ENCODE assay signal across 25 cellular contexts in genomic region chr4:118775405-118775804, GRCh38.
DNase-seq lines count a peak whose midpoint lies in the region; ATAC-seq, FAIRE-seq and TF ChIP-seq lines count a peak whose summit lies in the region.
"Had no signal": no experiment of that assay in that cellular context is flagged by ENCODE, and none has a peak within 500 bp of the region (broad histone marks: within the 10 kb centered on the region; RNA-seq: fewer than 3 reads in every experiment).

No MANE protein-coding gene starts in this region.

- ATAC-seq in heart left ventricle (no peak), upper lobe of left lung (ENCODE audit: low FRiP score in 2 of 2) (no peak), HG03354 (IDR thresholded peaks at IDR 0.05; ENCODE audit: poor library complexity, severe bottlenecking, unreplicated experiment) (no peak), HG03457 (IDR thresholded peaks at IDR 0.05; ENCODE audit: unreplicated experiment) (no peak)

- peak overlapping the region; percentile 37 for H4K91ac ChIP-seq in H1 (replicated peaks; ENCODE audit: insufficient read length, low read length)

- H3K4me3 Mint-ChIP-seq in osteocyte (ENCODE audit: unreplicated experiment) = no peak overlapping the region

- no peak overlapping the region for H3K23ac ChIP-seq in H1 (ENCODE audit: insufficient read length)

- no peaks in the 10 kb centered on the region for H3K27me3 ChIP-seq in left ventricle myocardium inferior (ENCODE audit: low read depth)
- no peaks in the 10 kb centered on the region for H3K27me3 ChIP-seq in heart left ventricle
- no peaks in the 10 kb centered on the region for H3K27me3 ChIP-seq in H1 (replicated peaks in 1 of 4; ENCODE audit: control insufficient read depth in 3 of 4, extremely low read depth in 1 of 4, insufficient read depth in 3 of 4, low read length in 3 of 4)
- H3K27me3 ChIP-seq in upper lobe of left lung = no peaks in the 10 kb centered on the region

- WGBS in heart left ventricle, 4 donors = 87 to 93% (median 90%) methylated on average over 2 of the region's 2 CpGs
- WGBS in H1 (ENCODE audit: extremely low coverage in 1 of 2, insufficient coverage in 1 of 2, insufficient read length in 1 of 2, insufficient replicate concordance in 2 of 2, low coverage in 1 of 2, low lambda C conversion rate in 2 of 2, missing lambda C conversion rate in 1 of 2), 2 experiments = 84% methylated on average over 2 of the region's 2 CpGs; no CpG with 5 or more reads in 1 of the 2 experiments
- 92 to 94% methylated on average over 2 of the region's 2 CpGs for WGBS in upper lobe of left lung, 2 donors

- no peak overlapping the region for H2BK20ac ChIP-seq in H1 (ENCODE audit: low read length)

- FAIRE-seq in H1 (lab: Jason Lieb, UNC) = no peak
- FAIRE-seq: GM12891, TTC549, urothelium cell line had no signal

- H3K4me3 ChIP-seq in left ventricle myocardium inferior (no peak overlapping the region), heart left ventricle (no peak overlapping the region), H1 (ENCODE audit: extremely low read depth in 1 of 4, insufficient read depth in 2 of 4, low read depth in 3 of 4, low read length in 4 of 4) (no peak overlapping the region), upper lobe of left lung (no peak overlapping the region)

- intact Hi-C loops in left ventricle myocardium inferior (cut with micrococcal nuclease) (no loop called here), heart left ventricle (cut with DNase I) (loop anchor here in 1 of 10 donors (10.0 kb wide), 1 partner anchor 509 kb away; no protein-coding TSS in a partner anchor)

- no peaks in the 10 kb centered on the region for H3K9me3 Mint-ChIP-seq in osteocyte (ENCODE audit: unreplicated experiment)

- no peak overlapping the region for H3K4ac ChIP-seq in H1 (replicated peaks; ENCODE audit: insufficient read length, low read depth, low read length)

- no peaks in the 10 kb centered on the region for H3K36me3 ChIP-seq in left ventricle myocardium inferior
- H3K36me3 ChIP-seq in heart left ventricle = peaks cover 0 to 3% (median 0%) of the 10 kb centered on the region in 9 donors
- no peaks in the 10 kb centered on the region for H3K36me3 ChIP-seq in H1 (ENCODE audit: control insufficient read depth in 2 of 4, insufficient read depth in 4 of 4, low read length in 3 of 4)
- no peaks in the 10 kb centered on the region for H3K36me3 ChIP-seq in upper lobe of left lung

- no peak overlapping the region for H4K8ac ChIP-seq in H1 (ENCODE audit: extremely low read depth, insufficient read depth, low read length)

- no peak for TF ChIP-seq POLR2A in heart left ventricle (IDR thresholded peaks at IDR 0.05)
- no peak for TF ChIP-seq POLR2A in H1 (IDR thresholded peaks at IDR 0.05; ENCODE audit: control extremely low read depth in 1 of 2, low read depth in 2 of 2, low read length in 2 of 2)
- TF ChIP-seq POLR2A in upper lobe of left lung (IDR thresholded peaks at IDR 0.05) = no peak

- H3K36me3 Mint-ChIP-seq in osteocyte (ENCODE audit: unreplicated experiment) = peaks cover 11% of the 10 kb centered on the region

- peak overlapping the region; percentile 81 for H3K27ac ChIP-seq in left ventricle myocardium inferior (replicated peaks)
- H3K27ac ChIP-seq in heart left ventricle = peak overlapping the region in 4 of 12 donors; percentile 1 to 30 (median 14)
- H3K27ac ChIP-seq in H1 (ENCODE audit: low read depth, low read length) = no peak overlapping the region
- no peak overlapping the region for H3K27ac ChIP-seq in upper lobe of left lung
- H3K27ac ChIP-seq: RWPE1 had no signal

- no peak overlapping the region for H4K5ac ChIP-seq in H1 (ENCODE audit: insufficient read length, low read depth, low read length)

- no peaks in the 10 kb centered on the region for H3K79me1 ChIP-seq in H1 (ENCODE audit: low read depth, low read length)

- H3K9ac ChIP-seq in H1 (replicated peaks in 1 of 4; ENCODE audit: extremely low read depth in 1 of 4, low read depth in 3 of 4, low read length in 3 of 4) = no peak overlapping the region

- H3K4me1 ChIP-seq in left ventricle myocardium inferior = peaks cover 68% of the 10 kb centered on the region
- peaks cover 4 to 68% (median 48%) of the 10 kb centered on the region in 12 donors for H3K4me1 ChIP-seq in heart left ventricle
- H3K4me1 ChIP-seq in H1 (replicated peaks in 1 of 4; ENCODE audit: control insufficient read depth in 3 of 4, insufficient read depth in 4 of 4, low read length in 3 of 4) = peaks cover 0 to 7% (median 4%) of the 10 kb centered on the region in 4 experiments; a peak in 3 of 7 replicates
- H3K4me1 ChIP-seq in upper lobe of left lung = peaks cover 7 to 16% (median 14%) of the 10 kb centered on the region in 4 donors

- H2AK5ac ChIP-seq in H1 (ENCODE audit: low read depth, low read length) = no peak overlapping the region; the same call in 1 of the 2 replicates

- H2BK5ac ChIP-seq in H1 (ENCODE audit: low read depth, low read length) = no peak overlapping the region

- H2BK15ac ChIP-seq in H1 (ENCODE audit: low read length) = no peak overlapping the region

- DNase-seq in left ventricle myocardium inferior = no peak
- no peak for DNase-seq in heart left ventricle
- no peak for DNase-seq in H1 (ENCODE audit: low read depth in 1 of 2, low spot score in 2 of 2)
- no peak for DNase-seq in osteocyte (ENCODE audit: extremely low spot score, unreplicated experiment)
- DNase-seq in upper lobe of left lung = no peak
- DNase-seq in GF-D8 (lab: John Stamatoyannopoulos, UW) = no peak
- DNase-seq: activated CD4-positive, alpha-beta T cell treated with anti-CD3 and anti-CD28 coated beads for 4 hours; activated gamma-delta T cell treated with Interleukin-2 at 50 U/mL for 16 hours; amygdala; DMS153; effector CD8-positive, alpha-beta T cell; glutamatergic neuron; Karpas-422; left ventricle myocardium superior; NCI-H1092; NCI-H2081; nucleus accumbens; stimulated activated CD4-positive, alpha-beta T cell treated with anti-CD3 and anti-CD28 coated beads, Interleukin-1b, Interleukin-23, amount 100 ng/mL, for 48 hours; stimulated activated naive CD4-positive, alpha-beta T cell treated with Interleukin-2 at 50 U/mL for 16 hours had no signal

- H3K14ac ChIP-seq in H1 (ENCODE audit: insufficient read length) = no peak overlapping the region

- no peak overlapping the region for H2BK120ac ChIP-seq in H1 (replicated peaks; ENCODE audit: low read depth, low read length)

- POLR2A ChIA-PET in H1 (lab: Charles Lee; ENCODE audit: partially characterized antibody) = interaction anchor here (1.7 kb wide), 1 partner anchor 116 kb away, joined by 6 read pairs; no protein-coding TSS in a partner anchor

- no peak overlapping the region for H2BK12ac ChIP-seq in H1 (ENCODE audit: low read depth, low read length)

- TF ChIP-seq EP300 in H1 (IDR thresholded peaks at IDR 0.05; ENCODE audit: borderline replicate concordance in 1 of 2, low read depth in 2 of 2, low read length in 2 of 2) = no peak
- no peak for TF ChIP-seq EP300 in upper lobe of left lung (IDR thresholded peaks at IDR 0.05)

- H3K4me2 ChIP-seq in H1 (ENCODE audit: insufficient read depth in 1 of 2, low read depth in 2 of 2, low read length in 2 of 2) = no peak overlapping the region

- TF ChIP-seq RAD21 in H1 (IDR thresholded peaks at IDR 0.05 in 1 of 2, conservative IDR thresholded peaks at IDR 0.05 in 1 of 2; ENCODE audit: low read depth in 2 of 2, low read length in 2 of 2) = no peak

- H3K56ac ChIP-seq in H1 (replicated peaks; ENCODE audit: insufficient read length, low read depth, low read length) = no peak overlapping the region

- TF ChIP-seq CTCF in left ventricle myocardium inferior (IDR thresholded peaks at IDR 0.05; ENCODE audit: borderline replicate concordance) (no peak), heart left ventricle (IDR thresholded peaks at IDR 0.05) (no peak), H1 (IDR thresholded peaks at IDR 0.05; ENCODE audit: control extremely low read depth in 1 of 3, insufficient read depth in 1 of 3, low read depth in 1 of 3, low read length in 3 of 3) (no peak), osteocyte (IDR thresholded peaks at IDR 0.05) (no peak), upper lobe of left lung (IDR thresholded peaks at IDR 0.05) (no peak)

- CTCF ChIA-PET in H1 (lab: Charles Lee; ENCODE audit: partially characterized antibody) = interaction anchor here (0.8 to 2.8 kb wide), 6 partner anchors 22 to 193 kb away, joined by 3 to 8 read pairs (median 4); no protein-coding TSS in a partner anchor

- H3K9me3 ChIP-seq in left ventricle myocardium inferior (replicated peaks) = peaks cover 6% of the 10 kb centered on the region
- H3K9me3 ChIP-seq in heart left ventricle = peaks cover 0 to 13% (median 0%) of the 10 kb centered on the region in 12 donors
- no peaks in the 10 kb centered on the region for H3K9me3 ChIP-seq in H1 (ENCODE audit: insufficient read depth in 2 of 2, low read depth in 1 of 2, low read length in 1 of 2)
- H3K9me3 ChIP-seq in upper lobe of left lung = no peaks in the 10 kb centered on the region

- H3K79me2 ChIP-seq in H1 (ENCODE audit: control insufficient read depth in 1 of 2, insufficient read depth in 2 of 2, low read length in 2 of 2) = no peaks in the 10 kb centered on the region

- peaks cover 47% of the 10 kb centered on the region for H3K4me1 Mint-ChIP-seq in osteocyte (ENCODE audit: unreplicated experiment)

- H3K18ac ChIP-seq in H1 (ENCODE audit: extremely low read depth, low read length) = no peak overlapping the region

- peak overlapping the region; percentile 78 for H3K27ac Mint-ChIP-seq in osteocyte (ENCODE audit: unreplicated experiment)

- H4K20me1 ChIP-seq in H1 (replicated peaks in 1 of 2; ENCODE audit: control insufficient read depth in 1 of 2, insufficient read depth in 2 of 2, low read length in 2 of 2) = peaks cover 0 to 4% of the 10 kb centered on the region in 2 experiments

- H3K27me3 Mint-ChIP-seq in osteocyte (ENCODE audit: unreplicated experiment) = no peaks in the 10 kb centered on the region

- no peaks in the 10 kb centered on the region for H3K23me2 ChIP-seq in H1 (ENCODE audit: low read depth, low read length)

- no peak overlapping the region for H2AFZ ChIP-seq in H1 (ENCODE audit: low read length)

TF ChIP-seq in H1, 55 proteins besides CTCF, POLR2A, EP300 and RAD21:
- TF ChIP-seq EZH2 (IDR thresholded peaks at IDR 0.05; ENCODE audit: low read depth, low read length, severe bottlenecking) = no peak
- TF ChIP-seq SUZ12 (IDR thresholded peaks at IDR 0.05; ENCODE audit: low read length) = no peak
- TF ChIP-seq BACH1 (IDR thresholded peaks at IDR 0.05; ENCODE audit: low read length) = peak; percentile 26; the same call in 1 of the 2 replicates
- no peak for TF ChIP-seq TBP (IDR thresholded peaks at IDR 0.05; ENCODE audit: low read depth, low read length)
- peak; percentile 50; the same call in 1 of the 2 replicates for TF ChIP-seq MAFK (IDR thresholded peaks at IDR 0.05; ENCODE audit: low read depth, low read length)
